In the genomic region with DNA sequence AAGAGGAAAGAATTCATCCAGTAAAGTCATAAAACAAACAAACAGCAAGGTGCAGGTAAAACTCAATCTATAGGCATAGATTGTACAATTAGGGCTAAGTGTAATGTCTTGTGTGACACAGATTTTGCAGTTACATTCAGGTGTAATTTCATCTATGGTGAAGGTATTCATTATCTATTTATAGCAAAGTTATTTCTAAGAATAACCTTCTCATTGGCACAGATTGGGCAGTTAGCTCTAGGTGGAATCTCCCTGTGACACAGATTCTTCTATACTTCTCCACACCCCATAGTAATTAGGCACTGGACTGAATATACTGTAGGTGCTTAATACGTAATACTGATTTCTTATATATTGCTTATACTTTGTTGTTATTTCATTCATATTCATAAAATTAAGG, we compare ENCODE assay signal across 25 cellular contexts.
DNase-seq lines count a peak whose midpoint lies in the region; ATAC-seq, FAIRE-seq and TF ChIP-seq lines count a peak whose summit lies in the region.
"Had no signal": no experiment of that assay in that cellular context is flagged by ENCODE, and none has a peak within 500 bp of the region (broad histone marks: within the 10 kb centered on the region; RNA-seq: fewer than 3 reads in every experiment).

No MANE protein-coding gene starts in this region.

- SMC1A ChIA-PET in GM12878 (lab: Charles Lee; ENCODE audit: uncharacterized antibody, unreplicated experiment), result interaction anchor here (0.6 to 2.1 kb wide), 9 partner anchors 8 to 1006 kb away, joined by 3 to 7 read pairs (median 4); no protein-coding TSS in a partner anchor

- no peak overlapping the region for H3K27ac ChIP-seq in GM12878 (ENCODE audit: control insufficient read depth, insufficient read depth)
- H3K27ac ChIP-seq in gastrocnemius medialis, result peak overlapping the region; percentile 35 to 71 (median 64)
- H3K27ac ChIP-seq: BLaER1 had no signal

- no peak overlapping the region for H2AFZ ChIP-seq in GM12878 (ENCODE audit: control insufficient read depth, low read depth, low read length)

- WGBS in GM12878 (ENCODE audit: insufficient coverage, insufficient replicate concordance, low lambda C conversion rate, missing lambda C conversion rate), result 63% methylated on average over 1 of the region's 1 CpG

- TF ChIP-seq CTCF in GM12878 (IDR thresholded peaks at IDR 0.05 in 2 of 3, conservative IDR thresholded peaks at IDR 0.05 in 1 of 3; ENCODE audit: control insufficient read depth in 2 of 3, extremely low read depth in 1 of 3, insufficient read depth in 1 of 3, low read depth in 3 of 3, low read length in 3 of 3), result no peak
- TF ChIP-seq CTCF in gastrocnemius medialis (IDR thresholded peaks at IDR 0.05 in 4 of 5, conservative IDR thresholded peaks at IDR 0.05 in 1 of 5), result no peak

- H3K36me3 ChIP-seq in GM12878 (ENCODE audit: control insufficient read depth in 2 of 2, insufficient read depth in 2 of 2, low read length in 1 of 2) (no peaks in the 10 kb centered on the region), gastrocnemius medialis (no peaks in the 10 kb centered on the region)
- H3K36me3 ChIP-seq: BE2C, BLaER1 had no signal

- DNase-seq in GM12878 (ENCODE audit: low read depth, low spot score) (no peak), gastrocnemius medialis (no peak), NCI-H1105 (lab: John Stamatoyannopoulos, UW) (no peak)
- DNase-seq in activated naive CD4-positive, alpha-beta T cell treated with anti-CD3 and anti-CD28 coated beads, Interleukin-2, amount 50 U/mL, for 72 hours (ENCODE audit: low spot score in 2 of 2), result no peak
- DNase-seq: 8988T; ACHN; BE2C; C1 segment of cervical spinal cord; CD4-positive, alpha-beta memory T cell; CD4-positive, CD25-positive, alpha-beta regulatory T cell; CD8-positive, alpha-beta memory T cell; COR-L47; DMS 273 treated with DMSO at 0.1 percent for 48 hours; DMS153; DMS53; DMS79; DND-41; EL; GDM1 had no signal

- H3K79me2 ChIP-seq in GM12878 (ENCODE audit: control insufficient read depth, insufficient read depth, low read length), result no peaks in the 10 kb centered on the region

- H4K20me1 ChIP-seq in GM12878 (ENCODE audit: control insufficient read depth, insufficient read depth), result no peaks in the 10 kb centered on the region
- H4K20me1 ChIP-seq: BLaER1 had no signal

- RAD21 ChIA-PET in GM12878 (lab: Charles Lee; ENCODE audit: unreplicated experiment), result interaction anchor here (1.0 to 1.3 kb wide), 3 partner anchors 10 to 58 kb away, joined by 3 to 4 read pairs (median 4); no protein-coding TSS in a partner anchor

- H3K27ac Mint-ChIP-seq in activated naive CD4-positive, alpha-beta T cell treated with anti-CD3 and anti-CD28 coated beads, Interleukin-2, amount 50 U/mL, for 72 hours, result no peak overlapping the region
- H3K27ac Mint-ChIP-seq: CD14-positive monocyte; CD4-positive, alpha-beta memory T cell; CD4-positive, CD25-positive, alpha-beta regulatory T cell; CD8-positive, alpha-beta memory T cell had no signal

- POLR2A ChIA-PET in GM12878 (lab: Charles Lee), result interaction anchor here (0.7 kb wide), 1 partner anchor 39 kb away, joined by 3 read pairs; no protein-coding TSS in a partner anchor

- no peak for TF ChIP-seq RAD21 in GM12878 (IDR thresholded peaks at IDR 0.05; ENCODE audit: insufficient read depth, low read depth, low read length)

- H3K9me3 Mint-ChIP-seq in activated naive CD4-positive, alpha-beta T cell treated with anti-CD3 and anti-CD28 coated beads, Interleukin-2, amount 50 U/mL, for 72 hours, result no peaks in the 10 kb centered on the region

- no peak overlapping the region for H3K4me3 ChIP-seq in GM12878
- H3K4me3 ChIP-seq in gastrocnemius medialis, result no peak overlapping the region
- H3K4me3 ChIP-seq: BLaER1 had no signal

- H3K4me1 ChIP-seq in GM12878 (ENCODE audit: control insufficient read depth, insufficient read depth, low read length) (no peaks in the 10 kb centered on the region), gastrocnemius medialis (peaks cover 17 to 34% of the 10 kb centered on the region in 2 donors)
- H3K4me1 ChIP-seq: BE2C, BLaER1 had no signal

- intact Hi-C loops in GM12878 (cut with micrococcal nuclease; ENCODE audit: unreplicated experiment) (no loop called here), gastrocnemius medialis (cut with DNase I; ENCODE audit: low total_unique reads) (no loop called here)

- no peak for FAIRE-seq in GM12878 (lab: Jason Lieb, UNC)
- FAIRE-seq: A204.1, GM12891, GM19239 had no signal

- no peak overlapping the region for H3K9ac ChIP-seq in GM12878 (ENCODE audit: control insufficient read depth, insufficient read depth, low read length)
- H3K9ac ChIP-seq: BLaER1 had no signal

- H3K27me3 ChIP-seq in GM12878 (replicated peaks in 1 of 2; ENCODE audit: control insufficient read depth in 2 of 2, insufficient read depth in 2 of 2, low read length in 1 of 2) (no peaks in the 10 kb centered on the region), gastrocnemius medialis (no peaks in the 10 kb centered on the region)
- H3K27me3 ChIP-seq: BE2C, BLaER1 had no signal

- H3K9me3 ChIP-seq in GM12878 (replicated peaks; ENCODE audit: control insufficient read depth, insufficient read depth, low read length) (no peaks in the 10 kb centered on the region), gastrocnemius medialis (no peaks in the 10 kb centered on the region)
- H3K9me3 ChIP-seq: BE2C, BLaER1 had no signal

- CTCF ChIA-PET in GM12878 (lab: Yijun Ruan, JAX), result interaction anchor here (0.9 to 1.2 kb wide), 3 partner anchors 47 to 170 kb away, joined by 3 to 5 read pairs (median 3); no protein-coding TSS in a partner anchor

- ATAC-seq in GM12878, result peak; percentile 38; the same call in 2 of the 3 replicates
- ATAC-seq in gastrocnemius medialis, result peak; percentile 94
- no peak for ATAC-seq in activated naive CD4-positive, alpha-beta T cell treated with anti-CD3 and anti-CD28 coated beads, Interleukin-2, amount 50 U/mL, for 72 hours
- no peak for ATAC-seq in SK-N-SH treated with all-trans-retinoic acid at 6 μM for 48 hours

- TF ChIP-seq POLR2A in GM12878 (IDR thresholded peaks at IDR 0.05; ENCODE audit: low read depth, low read length), result no peak
- no peak for TF ChIP-seq POLR2A in gastrocnemius medialis (IDR thresholded peaks at IDR 0.05)

- BruUV-seq in GM12878 (replicated peaks; lab: Mats Ljungman, UMichigan), result no TSS peak

- in situ Hi-C loops in GM12878 (cut with MboI) (no loop called here), gastrocnemius medialis (cut with MboI; ENCODE audit: low sequenced_read_pairs in 4 of 4) (no loop called here)

- H3K4me2 ChIP-seq in GM12878 (ENCODE audit: control insufficient read depth, insufficient read depth), result no peak overlapping the region
- H3K4me2 ChIP-seq: BLaER1 had no signal

- no peaks in the 10 kb centered on the region for H3K36me3 Mint-ChIP-seq in activated naive CD4-positive, alpha-beta T cell treated with anti-CD3 and anti-CD28 coated beads, Interleukin-2, amount 50 U/mL, for 72 hours
- H3K36me3 Mint-ChIP-seq: CD14-positive monocyte; CD4-positive, alpha-beta memory T cell; CD4-positive, CD25-positive, alpha-beta regulatory T cell; CD8-positive, alpha-beta memory T cell had no signal

- no peak for TF ChIP-seq EP300 in GM12878 (IDR thresholded peaks at IDR 0.05; ENCODE audit: borderline replicate concordance in 1 of 2, control insufficient read depth in 1 of 2, low read depth in 2 of 2, low read length in 2 of 2)

TF ChIP-seq in GM12878, 131 proteins besides CTCF, POLR2A, EP300 and RAD21 (continues in another document):
- TF ChIP-seq BRCA1 (IDR thresholded peaks at IDR 0.05; ENCODE audit: low read depth, low read length), result no peak
- no peak for TF ChIP-seq MYC (IDR thresholded peaks at IDR 0.05; ENCODE audit: insufficient read depth, insufficient read length, insufficient replicate concordance, low read length, severe bottlenecking)

TF ChIP-seq in SK-N-SH treated with all-trans-retinoic acid at 6 μM for 48 hours, 23 proteins besides CTCF, POLR2A, EP300 and RAD21:
- TF ChIP-seq ZFP3 (CRISPR knock-in tag; IDR thresholded peaks at IDR 0.05), result no peak
- no peak for TF ChIP-seq ZC3H10 (CRISPR knock-in tag; IDR thresholded peaks at IDR 0.05)
- TF ChIP-seq TOX (CRISPR knock-in tag; IDR thresholded peaks at IDR 0.05; ENCODE audit: borderline replicate concordance), result no peak
- TF ChIP-seq, protein P1, sequence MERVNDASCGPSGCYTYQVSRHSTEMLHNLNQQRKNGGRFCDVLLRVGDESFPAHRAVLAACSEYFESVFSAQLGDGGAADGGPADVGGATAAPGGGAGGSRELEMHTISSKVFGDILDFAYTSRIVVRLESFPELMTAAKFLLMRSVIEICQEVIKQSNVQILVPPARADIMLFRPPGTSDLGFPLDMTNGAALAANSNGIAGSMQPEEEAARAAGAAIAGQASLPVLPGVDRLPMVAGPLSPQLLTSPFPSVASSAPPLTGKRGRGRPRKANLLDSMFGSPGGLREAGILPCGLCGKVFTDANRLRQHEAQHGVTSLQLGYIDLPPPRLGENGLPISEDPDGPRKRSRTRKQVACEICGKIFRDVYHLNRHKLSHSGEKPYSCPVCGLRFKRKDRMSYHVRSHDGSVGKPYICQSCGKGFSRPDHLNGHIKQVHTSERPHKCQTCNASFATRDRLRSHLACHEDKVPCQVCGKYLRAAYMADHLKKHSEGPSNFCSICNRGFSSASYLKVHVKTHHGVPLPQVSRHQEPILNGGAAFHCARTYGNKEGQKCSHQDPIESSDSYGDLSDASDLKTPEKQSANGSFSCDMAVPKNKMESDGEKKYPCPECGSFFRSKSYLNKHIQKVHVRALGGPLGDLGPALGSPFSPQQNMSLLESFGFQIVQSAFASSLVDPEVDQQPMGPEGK (CRISPR knock-in tag; IDR thresholded peaks at IDR 0.05; ENCODE audit: borderline replicate concordance), result no peak

Comparison
In these comparisons a context has a peak if more than half of its experiments do, and no peak if none do; other contexts are left out.
1. ATAC-seq: peak in GM12878 (single experiment) and gastrocnemius medialis (2 of 2); none in activated naive CD4-positive, alpha-beta T cell treated with anti-CD3 and anti-CD28 coated beads, Interleukin-2, amount 50 U/mL, for 72 hours (0 of 2) and SK-N-SH treated with all-trans-retinoic acid at 6 μM for 48 hours (single experiment).